18 cellular contexts compared by ENCODE assay signal in the genomic region with DNA sequence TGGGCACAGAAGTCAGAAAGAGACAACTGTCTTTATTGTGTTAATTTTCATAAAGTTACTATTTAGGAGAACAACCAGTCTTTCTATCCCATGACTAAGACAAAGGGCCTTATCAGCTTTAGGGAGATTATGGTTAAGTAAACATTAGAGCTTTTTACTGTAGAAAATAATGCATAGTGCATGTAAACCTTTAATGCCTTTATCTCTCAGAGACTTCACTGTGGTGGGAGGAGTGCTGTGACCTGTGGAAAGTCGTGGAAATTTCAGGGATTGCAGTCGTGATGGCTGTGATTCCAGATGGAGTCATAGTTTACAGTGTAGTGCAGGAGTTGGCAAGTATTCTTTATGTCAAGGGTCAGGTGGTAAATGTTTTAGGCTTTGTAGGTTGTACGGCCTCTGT. TPM values are rescaled to one million over a fixed set of nuclear protein-coding genes. Genes with fewer than 3 reads are reported as not detected.
DNase-seq lines count a peak whose midpoint lies in the region; ATAC-seq and TF ChIP-seq lines count a peak whose summit lies in the region.
"Had no signal": no experiment of that assay in that cellular context is flagged by ENCODE, and none has a peak within 500 bp of the region (broad histone marks: within the 10 kb centered on the region; RNA-seq: fewer than 3 reads in every experiment).

No MANE protein-coding gene starts in this region.

- H3K9me3 Mint-ChIP-seq in endodermal cell = no peaks in the 10 kb centered on the region
- H3K9me3 Mint-ChIP-seq in T-helper 2 cell treated with Interferon-gamma antibody and Interleukin-4, amounts not matched to agents 5 μg/mL and 100 μg/mL, for 36 hours = no peaks in the 10 kb centered on the region
- no peaks in the 10 kb centered on the region for H3K9me3 Mint-ChIP-seq in activated T-helper 1 cell treated with anti-CD3 and anti-CD28 coated beads, Interleukin-12 subunit alpha, Interleukin-12 subunit beta, Interleukin-2, Interleukin-4 antibody, amounts not matched to agents 30 ng/mL and 10 ng/mL and 1 ng/mL, durations not matched to agents 14 hours and 24 hours and 36 hours
- H3K9me3 Mint-ChIP-seq: activated T-helper 2 cell treated with anti-CD3 and anti-CD28 coated beads, Interferon-gamma antibody, Interleukin-2, Interleukin-4, amounts not matched to agents 10 μg/mL and 5 μg/mL and 100 μg/mL, durations not matched to agents 14 hours and 24 hours and 36 hours had no signal

- H3K4ac ChIP-seq in mesendoderm (ENCODE audit: low read depth, low read length) = no peak overlapping the region

- H3K4me1 ChIP-seq in endodermal cell (ENCODE audit: control insufficient read depth, insufficient read depth, low read length) (peaks cover 10% of the 10 kb centered on the region), mesendoderm (ENCODE audit: control insufficient read depth, low read depth, low read length) (peaks cover 1% of the 10 kb centered on the region), tibial nerve (peaks cover 0 to 27% (median 4%) of the 10 kb centered on the region in 4 donors)
- H3K4me1 ChIP-seq: prostate gland had no signal

- H2BK120ac ChIP-seq in mesendoderm (ENCODE audit: low read depth, low read length) = no peak overlapping the region

- TF ChIP-seq POLR2A in tibial nerve (IDR thresholded peaks at IDR 0.05) = no peak

- H3K27me3 ChIP-seq in endodermal cell (ENCODE audit: control insufficient read depth, insufficient read depth, low read length, poor library complexity, severe bottlenecking) = no peaks in the 10 kb centered on the region
- H3K27me3 ChIP-seq in mesendoderm (ENCODE audit: insufficient read depth, low read length, poor library complexity) = no peaks in the 10 kb centered on the region
- H3K27me3 ChIP-seq in tibial nerve = no peaks in the 10 kb centered on the region
- H3K27me3 ChIP-seq: heart left ventricle, MG63 had no signal

- H3K36me3 Mint-ChIP-seq in endodermal cell (ENCODE audit: low read depth) = no peaks in the 10 kb centered on the region
- peaks cover 2% of the 10 kb centered on the region for H3K36me3 Mint-ChIP-seq in T-helper 2 cell treated with Interferon-gamma antibody and Interleukin-4, amounts not matched to agents 5 μg/mL and 100 μg/mL, for 36 hours (ENCODE audit: low read depth)
- peaks cover 1% of the 10 kb centered on the region for H3K36me3 Mint-ChIP-seq in activated T-helper 1 cell treated with anti-CD3 and anti-CD28 coated beads, Interleukin-12 subunit alpha, Interleukin-12 subunit beta, Interleukin-2, Interleukin-4 antibody, amounts not matched to agents 30 ng/mL and 10 ng/mL and 1 ng/mL, durations not matched to agents 14 hours and 24 hours and 36 hours (ENCODE audit: low read depth)

- H3K18ac ChIP-seq in mesendoderm (ENCODE audit: low read length) = no peak overlapping the region

- H3K4me2 ChIP-seq in mesendoderm (ENCODE audit: low read length) = no peak overlapping the region
- H3K4me2 ChIP-seq: PC-9 had no signal

- no peak for TF ChIP-seq CTCF in endodermal cell (conservative IDR thresholded peaks at IDR 0.05)
- TF ChIP-seq CTCF in tibial nerve (IDR thresholded peaks at IDR 0.05) = no peak

- no peaks in the 10 kb centered on the region for H3K27me3 Mint-ChIP-seq in endodermal cell (ENCODE audit: insufficient read depth)
- no peaks in the 10 kb centered on the region for H3K27me3 Mint-ChIP-seq in T-helper 2 cell treated with Interferon-gamma antibody and Interleukin-4, amounts not matched to agents 5 μg/mL and 100 μg/mL, for 36 hours (ENCODE audit: low read depth)
- H3K27me3 Mint-ChIP-seq in activated T-helper 1 cell treated with anti-CD3 and anti-CD28 coated beads, Interleukin-12 subunit alpha, Interleukin-12 subunit beta, Interleukin-2, Interleukin-4 antibody, amounts not matched to agents 30 ng/mL and 10 ng/mL and 1 ng/mL, durations not matched to agents 14 hours and 24 hours and 36 hours (ENCODE audit: insufficient read depth) = no peaks in the 10 kb centered on the region

- no peaks in the 10 kb centered on the region for H3K36me3 ChIP-seq in endodermal cell (ENCODE audit: control insufficient read depth, insufficient read depth, low read length)
- H3K36me3 ChIP-seq in mesendoderm (ENCODE audit: control insufficient read depth, insufficient read depth, low read length) = no peaks in the 10 kb centered on the region
- no peaks in the 10 kb centered on the region for H3K36me3 ChIP-seq in tibial nerve
- H3K36me3 ChIP-seq: heart left ventricle, MG63, prostate gland had no signal

- no peak for TF ChIP-seq EP300 in tibial nerve (IDR thresholded peaks at IDR 0.05)

- H3K4me3 ChIP-seq in endodermal cell (ENCODE audit: low read length) = peak overlapping the region; percentile 21
- no peak overlapping the region for H3K4me3 ChIP-seq in mesendoderm (ENCODE audit: low read length)
- peak overlapping the region in 1 of 4 donors; percentile 10 for H3K4me3 ChIP-seq in tibial nerve
- H3K4me3 ChIP-seq: heart left ventricle, MG63, PC-9, prostate gland had no signal

- peak; percentile 3 for DNase-seq in NCI-H526 treated with DMSO at 0.1 percent for 48 hours (lab: John Stamatoyannopoulos, UW)
- DNase-seq in endodermal cell = no peak
- DNase-seq in mesendoderm = no peak
- no peak for DNase-seq in tibial nerve (ENCODE audit: low spot score in 2 of 2)
- DNase-seq in NCI-H1105 treated with DMSO at 0.1 percent for 48 hours (lab: John Stamatoyannopoulos, UW) = no peak
- DNase-seq in T-helper 2 cell treated with Interferon-gamma antibody and Interleukin-4, amounts not matched to agents 5 μg/mL and 100 μg/mL, for 36 hours (ENCODE audit: low spot score) = no peak
- DNase-seq in activated T-helper 1 cell treated with anti-CD3 and anti-CD28 coated beads, Interleukin-12 subunit alpha, Interleukin-12 subunit beta, Interleukin-2, Interleukin-4 antibody, amounts not matched to agents 30 ng/mL and 10 ng/mL and 1 ng/mL, durations not matched to agents 14 hours and 24 hours and 36 hours (ENCODE audit: low spot score) = no peak
- DNase-seq: DMS79 treated with DMSO at 0.1 percent for 48 hours; GOT3; heart left ventricle; kidney; MG63; NCI-H1930; PC-9; stimulated activated CD4-positive, alpha-beta T cell treated with anti-CD3 and anti-CD28 coated beads, Interleukin-15, amount 100 ng/mL, for 24 hours had no signal

- H2AK5ac ChIP-seq in mesendoderm (ENCODE audit: low read length) = no peak overlapping the region

- 71 to 83% methylated on average over 1 to 3 of the region's 3 CpGs for WGBS in endodermal cell (ENCODE audit: insufficient coverage in 1 of 2, insufficient read length in 1 of 2), 2 experiments
- WGBS in mesendoderm (ENCODE audit: extremely low coverage, insufficient coverage, low lambda C conversion rate) = no CpG with 5 or more reads among the region's 3 CpGs
- WGBS in tibial nerve, 2 donors = 27 to 41% methylated on average over 3 of the region's 3 CpGs

- H4K5ac ChIP-seq in mesendoderm (ENCODE audit: low read length) = no peak overlapping the region

- peaks cover 4% of the 10 kb centered on the region for H3K79me1 ChIP-seq in mesendoderm (ENCODE audit: low read length)

- H3K9ac ChIP-seq in endodermal cell (ENCODE audit: extremely low read depth, low read length, poor library complexity, severe bottlenecking) (no peak overlapping the region), mesendoderm (ENCODE audit: low read length) (no peak overlapping the region)

- no peak overlapping the region for H3K23ac ChIP-seq in mesendoderm (ENCODE audit: low read length)

- peak overlapping the region; percentile 46 for H3K56ac ChIP-seq in mesendoderm (ENCODE audit: low read length)

- H2BK5ac ChIP-seq in mesendoderm (ENCODE audit: low read length) = no peak overlapping the region

- peak overlapping the region; percentile 4 for H3K27ac Mint-ChIP-seq in endodermal cell
- no peak overlapping the region for H3K27ac Mint-ChIP-seq in T-helper 2 cell treated with Interferon-gamma antibody and Interleukin-4, amounts not matched to agents 5 μg/mL and 100 μg/mL, for 36 hours
- H3K27ac Mint-ChIP-seq in activated T-helper 1 cell treated with anti-CD3 and anti-CD28 coated beads, Interleukin-12 subunit alpha, Interleukin-12 subunit beta, Interleukin-2, Interleukin-4 antibody, amounts not matched to agents 30 ng/mL and 10 ng/mL and 1 ng/mL, durations not matched to agents 14 hours and 24 hours and 36 hours = no peak overlapping the region
- H3K27ac Mint-ChIP-seq: activated T-helper 2 cell treated with anti-CD3 and anti-CD28 coated beads, Interferon-gamma antibody, Interleukin-2, Interleukin-4, amounts not matched to agents 10 μg/mL and 5 μg/mL and 100 μg/mL, durations not matched to agents 14 hours and 24 hours and 36 hours had no signal

- intact Hi-C loops in activated T-helper 1 cell treated with anti-CD3 and anti-CD28 coated beads, Interleukin-12 subunit alpha, Interleukin-12 subunit beta, Interleukin-2, Interleukin-4 antibody, amounts not matched to agents 30 ng/mL and 10 ng/mL and 1 ng/mL, durations not matched to agents 14 hours and 24 hours and 36 hours (cut with micrococcal nuclease) = no loop called here

- H3K4me1 Mint-ChIP-seq in endodermal cell = peaks cover 33% of the 10 kb centered on the region
- peaks cover 14% of the 10 kb centered on the region for H3K4me1 Mint-ChIP-seq in T-helper 2 cell treated with Interferon-gamma antibody and Interleukin-4, amounts not matched to agents 5 μg/mL and 100 μg/mL, for 36 hours (ENCODE audit: low read depth)
- H3K4me1 Mint-ChIP-seq in activated T-helper 1 cell treated with anti-CD3 and anti-CD28 coated beads, Interleukin-12 subunit alpha, Interleukin-12 subunit beta, Interleukin-2, Interleukin-4 antibody, amounts not matched to agents 30 ng/mL and 10 ng/mL and 1 ng/mL, durations not matched to agents 14 hours and 24 hours and 36 hours (ENCODE audit: low read depth) = peaks cover 9% of the 10 kb centered on the region

- ATAC-seq in GM18858 (IDR thresholded peaks at IDR 0.05; ENCODE audit: unreplicated experiment) = no peak
- ATAC-seq: heart left ventricle had no signal

- H3K27ac ChIP-seq in endodermal cell (ENCODE audit: low read depth, low read length) = no peak overlapping the region
- H3K27ac ChIP-seq in mesendoderm (ENCODE audit: low read depth, low read length) = no peak overlapping the region
- peak overlapping the region in 3 of 4 donors; percentile 3 to 67 (median 50) for H3K27ac ChIP-seq in tibial nerve
- H3K27ac ChIP-seq: PC-9, prostate gland had no signal

- H3K4me3 Mint-ChIP-seq in endodermal cell = no peak overlapping the region
- H3K4me3 Mint-ChIP-seq in T-helper 2 cell treated with Interferon-gamma antibody and Interleukin-4, amounts not matched to agents 5 μg/mL and 100 μg/mL, for 36 hours = no peak overlapping the region
- no peak overlapping the region for H3K4me3 Mint-ChIP-seq in activated T-helper 1 cell treated with anti-CD3 and anti-CD28 coated beads, Interleukin-12 subunit alpha, Interleukin-12 subunit beta, Interleukin-2, Interleukin-4 antibody, amounts not matched to agents 30 ng/mL and 10 ng/mL and 1 ng/mL, durations not matched to agents 14 hours and 24 hours and 36 hours

- H3K79me2 ChIP-seq in mesendoderm (ENCODE audit: control insufficient read depth, insufficient read depth, low read length) = peaks cover 4% of the 10 kb centered on the region

- H4K8ac ChIP-seq in mesendoderm (ENCODE audit: low read depth, low read length) = no peak overlapping the region

- H2BK15ac ChIP-seq in mesendoderm (replicated peaks; ENCODE audit: low read depth) = no peak overlapping the region

- H3K9me3 ChIP-seq in endodermal cell (ENCODE audit: control insufficient read depth, low read length) (no peaks in the 10 kb centered on the region), tibial nerve (no peaks in the 10 kb centered on the region)
- H3K9me3 ChIP-seq: heart left ventricle, prostate gland had no signal

RNA-seq across cellular contexts. Expression of gene ZNF236, which starts 15.8 kb away (rescaled TPM):
- total RNA-seq in endodermal cell (10 to 100 TPM; 27.0 to 28.3 TPM), tibial nerve (10 to 100 TPM; 21.0 to 36.3 (median 31.8) TPM)
- polyA plus RNA-seq in endodermal cell (2013, experiment 1 of 2) = 12.5 TPM
- 7.8 TPM for polyA plus RNA-seq in endodermal cell (2013, experiment 2 of 2)
- 5.8 TPM for polyA plus RNA-seq in mesendoderm (2013, experiment 1 of 2)
- polyA plus RNA-seq in mesendoderm (2013, experiment 2 of 2) = 5.4 TPM
- 18.0 and 21.5 TPM in 2 replicates for total RNA-seq in activated T-helper 1 cell treated with anti-CD3 and anti-CD28 coated beads, Interleukin-12 subunit alpha, Interleukin-12 subunit beta, Interleukin-2, Interleukin-4 antibody, amounts not matched to agents 30 ng/mL and 10 ng/mL and 1 ng/mL, durations not matched to agents 14 hours and 24 hours and 36 hours

Comparison
In these comparisons a context has a peak if more than half of its experiments do, and no peak if none do; other contexts are left out.
1. H3K27ac ChIP-seq: peak in tibial nerve (3 of 4); none in endodermal cell (single experiment) and mesendoderm (single experiment).